Comparison of ENCODE assay signal across 8 cellular contexts in genomic region chr11:61627831-61628753, GRCh38. TPM values are rescaled to one million over a fixed set of nuclear protein-coding genes. Genes with fewer than 3 reads are reported as not detected.
A peak's percentile ranks its signal among the peaks of the same experiment; 100 is the strongest.
DNase-seq lines count a peak whose midpoint lies in the region; ATAC-seq and TF ChIP-seq lines count a peak whose summit lies in the region.

No MANE protein-coding gene starts in this region.

- H3K9me3 ChIP-seq in GM23248 (ENCODE audit: low read depth) = no peaks in the 10 kb centered on the region
- H3K9me3 ChIP-seq in psoas muscle = no peaks in the 10 kb centered on the region

- peak; percentile 42 for DNase-seq in Ammon's horn (ENCODE audit: low spot score)
- peak; percentile 87 for DNase-seq in GM23248
- peak; percentile 63 for DNase-seq in NCI-H748 (lab: John Stamatoyannopoulos, UW; ENCODE audit: unreplicated experiment)
- DNase-seq in glomerular visceral epithelial cell (ENCODE audit: extremely low spot score) = peak; percentile 67
- peak; percentile 67 to 83 for DNase-seq in psoas muscle
- no peak for DNase-seq in posterior vena cava (ENCODE audit: low spot score)

- H3K4me3 ChIP-seq in GM23248 = no peak overlapping the region
- H3K4me3 ChIP-seq in psoas muscle = no peak overlapping the region

- no peaks in the 10 kb centered on the region for H3F3A ChIP-seq in GM23248 (ENCODE audit: insufficient read depth)

- H4K20me1 ChIP-seq in GM23248 (ENCODE audit: insufficient read depth) = no peaks in the 10 kb centered on the region

- H3K4me2 ChIP-seq in GM23248 (ENCODE audit: unreplicated experiment) = no peak overlapping the region

- no peak overlapping the region for H3K27ac ChIP-seq in GM23248
- peak overlapping the region; percentile 90 for H3K27ac ChIP-seq in psoas muscle

- no peaks in the 10 kb centered on the region for H3K79me2 ChIP-seq in GM23248 (ENCODE audit: insufficient read depth)

- H3K4me1 ChIP-seq in GM23248 (ENCODE audit: insufficient read depth) = peaks cover 4% of the 10 kb centered on the region
- H3K4me1 ChIP-seq in psoas muscle = peaks cover 29% of the 10 kb centered on the region

- WGBS in GM23248 (ENCODE audit: low coverage in 1 of 2, low lambda C conversion rate in 2 of 2, missing lambda C conversion rate in 2 of 2), 2 experiments = 36 to 38% methylated on average over 15 of the region's 15 CpGs
- WGBS in psoas muscle, 3 donors = 63 to 67% (median 66%) methylated on average over 15 of the region's 15 CpGs

- H3K36me3 Mint-ChIP-seq in activated T-helper 17 cell treated with anti-CD3 and anti-CD28 coated beads, Interleukin-2, amount 50 U/mL, for 72 hours (ENCODE audit: low read depth) = no peaks in the 10 kb centered on the region

- H3K4me3 Mint-ChIP-seq in activated T-helper 17 cell treated with anti-CD3 and anti-CD28 coated beads, Interleukin-2, amount 50 U/mL, for 72 hours = no peak overlapping the region

- H3K36me3 ChIP-seq in GM23248 (ENCODE audit: low read depth) (no peaks in the 10 kb centered on the region), psoas muscle (ENCODE audit: insufficient read depth in 1 of 2, low read depth in 1 of 2) (no peaks in the 10 kb centered on the region)

- no peaks in the 10 kb centered on the region for H3K9me3 Mint-ChIP-seq in activated T-helper 17 cell treated with anti-CD3 and anti-CD28 coated beads, Interleukin-2, amount 50 U/mL, for 72 hours

- H3K9ac ChIP-seq in GM23248 = no peak overlapping the region

- H3K9me2 ChIP-seq in GM23248 (ENCODE audit: insufficient read depth) = no peaks in the 10 kb centered on the region

- in situ Hi-C loops in GM23248 (cut with MboI) = no loop called here

- no peak overlapping the region for H2AFZ ChIP-seq in GM23248

- no peaks in the 10 kb centered on the region for H3K27me3 ChIP-seq in GM23248 (replicated peaks; ENCODE audit: insufficient read depth)
- H3K27me3 ChIP-seq in psoas muscle (ENCODE audit: insufficient read depth in 3 of 3, low read length in 2 of 3) = no peaks in the 10 kb centered on the region

- peak; percentile 73 for TF ChIP-seq CTCF in psoas muscle (IDR thresholded peaks at IDR 0.05)

- no peak overlapping the region for H3K27ac Mint-ChIP-seq in activated T-helper 17 cell treated with anti-CD3 and anti-CD28 coated beads, Interleukin-2, amount 50 U/mL, for 72 hours

- intact Hi-C loops in psoas muscle (cut with DNase I) (loop anchor here in 1 of 2 donors (2.0 kb wide), 1 partner anchor 47 kb away; the partner anchor contains the start of gene SYT7), posterior vena cava (cut with DNase I) (no loop called here)

- peak; percentile 58 for ATAC-seq in activated T-helper 17 cell treated with anti-CD3 and anti-CD28 coated beads, Interleukin-2, amount 50 U/mL, for 72 hours (replicated peaks)
- ATAC-seq in psoas muscle = peak; percentile 70 to 80 (median 74)
- ATAC-seq in GM18517 (IDR thresholded peaks at IDR 0.05; ENCODE audit: unreplicated experiment) = no peak

- peaks cover 4% of the 10 kb centered on the region for H3K27me3 Mint-ChIP-seq in activated T-helper 17 cell treated with anti-CD3 and anti-CD28 coated beads, Interleukin-2, amount 50 U/mL, for 72 hours

- peaks cover 7% of the 10 kb centered on the region for H3K4me1 Mint-ChIP-seq in activated T-helper 17 cell treated with anti-CD3 and anti-CD28 coated beads, Interleukin-2, amount 50 U/mL, for 72 hours

RNA-seq across cellular contexts. Expression of gene SYT7, which starts 47.2 kb away (rescaled TPM):
- 1.5 and 1.9 TPM in 2 replicates for total RNA-seq in GM23248 (2014; rRNA removed; shearing (Covaris generic))
- polyA plus RNA-seq in GM23248 (2016; fragmentation: Nextera tagmentation; extraction: Ambion mirVana) (0.40 and 0.72 TPM in 2 replicates), psoas muscle (1 to 10 TPM in 2 of 3 donors, under 1 TPM in 1; 0.96 to 3.5 (median 1.4) TPM)
- total RNA-seq in activated T-helper 17 cell treated with anti-CD3 and anti-CD28 coated beads, Interleukin-2, amount 50 U/mL, for 72 hours = under 1 TPM in 1 of 2 donors, not detected in 1; 0.19 TPM
- total RNA-seq in psoas muscle (1 to 10 TPM; 1.9 to 2.8 (median 2.1) TPM), posterior vena cava (under 1 TPM; 0.71 to 0.93 TPM)

RNA-seq across cellular contexts. Expression of gene DAGLA, which starts 52.1 kb away (rescaled TPM):
- total RNA-seq in GM23248 (2014; rRNA removed; shearing (Covaris generic)) = 1.3 and 2.3 TPM in 2 replicates
- polyA plus RNA-seq in GM23248 (2016; fragmentation: Nextera tagmentation; extraction: Ambion mirVana) (1.3 and 1.4 TPM in 2 replicates), psoas muscle (1 to 10 TPM in 2 of 3 donors, under 1 TPM in 1; 0.57 to 2.1 (median 1.7) TPM)
- under 1 TPM; 0.11 to 0.13 TPM for total RNA-seq in activated T-helper 17 cell treated with anti-CD3 and anti-CD28 coated beads, Interleukin-2, amount 50 U/mL, for 72 hours
- total RNA-seq in psoas muscle (1 to 10 TPM; 1.9 to 5.1 (median 3.3) TPM), posterior vena cava (1 to 10 TPM; 1.8 to 2.4 TPM)
